In genomic region chr5:14261856-14262611, GRCh38 we compare ENCODE assay signal across 19 cellular contexts.
A peak's percentile ranks its signal among the peaks of the same experiment; 100 is the strongest.
DNase-seq lines count a peak whose midpoint lies in the region; ATAC-seq and TF ChIP-seq lines count a peak whose summit lies in the region.
"Had no signal": no experiment of that assay in that cellular context is flagged by ENCODE, and none has a peak within 500 bp of the region (broad histone marks: within the 10 kb centered on the region; RNA-seq: fewer than 3 reads in every experiment).

No MANE protein-coding gene starts in this region.

- H3K4me1 ChIP-seq in GM23338 (ENCODE audit: insufficient read depth) (peaks cover 73% of the 10 kb centered on the region), Loucy (ENCODE audit: insufficient read depth, low read length, poor library complexity, severe bottlenecking) (peaks cover 74% of the 10 kb centered on the region), osteoblast (ENCODE audit: insufficient read depth, low read length) (peaks cover 71% of the 10 kb centered on the region)

- H3K9me2 ChIP-seq in GM23338 (ENCODE audit: insufficient read depth), result no peaks in the 10 kb centered on the region
- no peaks in the 10 kb centered on the region for H3K9me2 ChIP-seq in Loucy (replicated peaks; ENCODE audit: low read depth, low read length)

- H3K27me3 Mint-ChIP-seq in GM23338 (ENCODE audit: insufficient read depth, low read depth, poor library complexity), result peaks cover 7% of the 10 kb centered on the region
- H3K27me3 Mint-ChIP-seq in central memory CD8-positive, alpha-beta T cell, result no peaks in the 10 kb centered on the region
- H3K27me3 Mint-ChIP-seq: activated B cell treated with CpG ODN at 0.5 μM for 24 hours, type B pancreatic cell had no signal

- H3K36me3 Mint-ChIP-seq in GM23338 (ENCODE audit: low read depth), result no peaks in the 10 kb centered on the region
- peaks cover 2% of the 10 kb centered on the region for H3K36me3 Mint-ChIP-seq in central memory CD8-positive, alpha-beta T cell (ENCODE audit: insufficient read depth)
- H3K36me3 Mint-ChIP-seq: activated naive CD4-positive, alpha-beta T cell treated with anti-CD3 and anti-CD28 coated beads, Interleukin-2, amount 50 U/mL, for 24 hours; type B pancreatic cell had no signal

- DNase-seq in GM23338 (ENCODE audit: low spot score), result no peak
- no peak for DNase-seq in central memory CD8-positive, alpha-beta T cell (ENCODE audit: low spot score in 2 of 2)
- DNase-seq in osteoblast (ENCODE audit: insufficient read length, low spot score, missing footprints), result no peak
- DNase-seq in central memory CD4-positive, alpha-beta T cell, result no peak
- DNase-seq in HuH-7.5 (ENCODE audit: low spot score), result no peak
- DNase-seq in COLO668 (lab: John Stamatoyannopoulos, UW; ENCODE audit: unreplicated experiment), result no peak
- DNase-seq in NCI-H1092 treated with DMSO at 0.1 percent for 48 hours (lab: John Stamatoyannopoulos, UW), result no peak
- DNase-seq: activated B cell treated with CpG ODN at 0.5 μM for 24 hours, DMS79 treated with DMSO at 0.1 percent for 48 hours, glutamatergic neuron, NCI-H146, Right ventricle myocardium superior had no signal

- H3K4me2 ChIP-seq in GM23338 (peak overlapping the region; percentile 67; the same call in 1 of the 2 replicates), Loucy (ENCODE audit: low read depth, low read length, poor library complexity, severe bottlenecking) (peak overlapping the region; percentile 49), osteoblast (ENCODE audit: insufficient read depth, low read length) (no peak overlapping the region)
- H3K4me2 ChIP-seq: KMS-11 had no signal

- H3K27me3 ChIP-seq in GM23338 (ENCODE audit: insufficient read depth) (no peaks in the 10 kb centered on the region), Loucy (ENCODE audit: insufficient read depth, low read length, poor library complexity, severe bottlenecking) (no peaks in the 10 kb centered on the region), osteoblast (ENCODE audit: insufficient read depth, low read length) (no peaks in the 10 kb centered on the region)
- H3K27me3 ChIP-seq: neutrophil had no signal

- H3K79me2 ChIP-seq in GM23338 (replicated peaks; ENCODE audit: insufficient read depth) (peaks cover 90% of the 10 kb centered on the region), Loucy (ENCODE audit: insufficient read depth, low read length) (peaks cover 85% of the 10 kb centered on the region), osteoblast (ENCODE audit: insufficient read depth, low read length) (peaks cover 88% of the 10 kb centered on the region)

- H3K36me3 ChIP-seq in GM23338 (ENCODE audit: insufficient read depth), result no peaks in the 10 kb centered on the region
- no peaks in the 10 kb centered on the region for H3K36me3 ChIP-seq in Loucy (ENCODE audit: insufficient read depth, low read length)
- H3K36me3 ChIP-seq in osteoblast (ENCODE audit: insufficient read depth, low read length), result no peaks in the 10 kb centered on the region
- H3K36me3 ChIP-seq: HAP-1, neutrophil had no signal

- no peaks in the 10 kb centered on the region for H3K9me3 Mint-ChIP-seq in GM23338
- H3K9me3 Mint-ChIP-seq in central memory CD8-positive, alpha-beta T cell, result no peaks in the 10 kb centered on the region
- H3K9me3 Mint-ChIP-seq: activated B cell treated with CpG ODN at 0.5 μM for 24 hours; activated naive CD4-positive, alpha-beta T cell treated with anti-CD3 and anti-CD28 coated beads, Interleukin-2, amount 50 U/mL, for 24 hours; activated T-helper 1 cell treated with anti-CD3 and anti-CD28 coated beads, Interleukin-12 subunit alpha, Interleukin-12 subunit beta, Interleukin-2, Interleukin-4 antibody, amounts not matched to agents 30 ng/mL and 10 ng/mL and 1 ng/mL, durations not matched to agents 14 hours and 24 hours and 36 hours; type B pancreatic cell had no signal

- peak; percentile 16 for ATAC-seq in GM23338
- peak; percentile 59 for ATAC-seq in central memory CD8-positive, alpha-beta T cell (replicated peaks; ENCODE audit: extremely low read depth, poor library complexity, severe bottlenecking)

- H3K27ac Mint-ChIP-seq in GM23338, result peak overlapping the region; percentile 4; the same call in 1 of the 2 replicates
- no peak overlapping the region for H3K27ac Mint-ChIP-seq in central memory CD8-positive, alpha-beta T cell (ENCODE audit: low read depth)
- H3K27ac Mint-ChIP-seq: activated naive CD4-positive, alpha-beta T cell treated with anti-CD3 and anti-CD28 coated beads, Interleukin-2, amount 50 U/mL, for 24 hours; activated T-helper 1 cell treated with anti-CD3 and anti-CD28 coated beads, Interleukin-12 subunit alpha, Interleukin-12 subunit beta, Interleukin-2, Interleukin-4 antibody, amounts not matched to agents 30 ng/mL and 10 ng/mL and 1 ng/mL, durations not matched to agents 14 hours and 24 hours and 36 hours had no signal

- no peak overlapping the region for H3K4me3 ChIP-seq in GM23338
- H3K4me3 ChIP-seq in Loucy (ENCODE audit: low read length, poor library complexity, severe bottlenecking), result peak overlapping the region; percentile 11
- H3K4me3 ChIP-seq in osteoblast (ENCODE audit: insufficient read depth, low read length), result no peak overlapping the region
- H3K4me3 ChIP-seq: HAP-1 had no signal

- no peak overlapping the region for H3K27ac ChIP-seq in GM23338 (ENCODE audit: low read depth)
- H3K27ac ChIP-seq in osteoblast (ENCODE audit: low read depth, low read length), result peak overlapping the region; percentile 93
- H3K27ac ChIP-seq: KMS-11, neutrophil had no signal

- H4K20me1 ChIP-seq in GM23338 (replicated peaks; ENCODE audit: insufficient read depth) (no peaks in the 10 kb centered on the region), Loucy (ENCODE audit: insufficient read depth, low read length, poor library complexity, severe bottlenecking) (peaks cover 12% of the 10 kb centered on the region), osteoblast (ENCODE audit: insufficient read depth, low read length) (peaks cover 11% of the 10 kb centered on the region)

- TF ChIP-seq CTCF in GM23338 (conservative IDR thresholded peaks at IDR 0.05; ENCODE audit: low read depth in 2 of 2) (no peak), Loucy (conservative IDR thresholded peaks at IDR 0.05; ENCODE audit: low read length) (no peak), osteoblast (IDR thresholded peaks at IDR 0.05; ENCODE audit: extremely low read depth, low read depth, low read length) (no peak)

- H3K9me3 ChIP-seq in Loucy (ENCODE audit: insufficient read depth, low read depth, low read length) (no peaks in the 10 kb centered on the region), osteoblast (ENCODE audit: low read depth, low read length) (no peaks in the 10 kb centered on the region)
- H3K9me3 ChIP-seq: HAP-1, neutrophil had no signal

- H3F3A ChIP-seq in GM23338 (replicated peaks; ENCODE audit: low read depth) (peaks cover 6% of the 10 kb centered on the region; the same call in 1 of the 2 replicates), Loucy (ENCODE audit: low read depth) (peaks cover 9% of the 10 kb centered on the region; the same call in 1 of the 2 replicates)

- H3K4me3 Mint-ChIP-seq in GM23338, result no peak overlapping the region
- H3K4me3 Mint-ChIP-seq in central memory CD8-positive, alpha-beta T cell, result no peak overlapping the region
- H3K4me3 Mint-ChIP-seq: activated B cell treated with CpG ODN at 0.5 μM for 24 hours; activated naive CD4-positive, alpha-beta T cell treated with anti-CD3 and anti-CD28 coated beads, Interleukin-2, amount 50 U/mL, for 24 hours; activated T-helper 1 cell treated with anti-CD3 and anti-CD28 coated beads, Interleukin-12 subunit alpha, Interleukin-12 subunit beta, Interleukin-2, Interleukin-4 antibody, amounts not matched to agents 30 ng/mL and 10 ng/mL and 1 ng/mL, durations not matched to agents 14 hours and 24 hours and 36 hours; type B pancreatic cell had no signal

- peaks cover 80% of the 10 kb centered on the region for H3K4me1 Mint-ChIP-seq in GM23338
- H3K4me1 Mint-ChIP-seq in central memory CD8-positive, alpha-beta T cell, result peaks cover 11% of the 10 kb centered on the region

- no peak overlapping the region for H2AFZ ChIP-seq in GM23338
- H2AFZ ChIP-seq in Loucy (ENCODE audit: low read length), result no peak overlapping the region
- no peak overlapping the region for H2AFZ ChIP-seq in osteoblast (ENCODE audit: low read length)

- peak overlapping the region; percentile 6 for H3K9ac ChIP-seq in Loucy (ENCODE audit: low read depth, low read length, poor library complexity, severe bottlenecking)
- H3K9ac ChIP-seq: KMS-11 had no signal

TF ChIP-seq in GM23338, 12 proteins besides CTCF, POLR2A, EP300 and RAD21:
- TF ChIP-seq JUNB (IDR thresholded peaks at IDR 0.05; ENCODE audit: unreplicated experiment), result no peak
- no peak for TF ChIP-seq EZH2phosphoT487 (IDR thresholded peaks at IDR 0.05; ENCODE audit: unreplicated experiment)
- TF ChIP-seq CREB1 (CRISPR knock-in tag; IDR thresholded peaks at IDR 0.05; ENCODE audit: low read depth), result no peak
